ENCODE assay signal across 10 cellular contexts in genomic region chr7:142153400-142153799, GRCh38. TPM values are rescaled to one million over a fixed set of nuclear protein-coding genes. Genes with fewer than 3 reads are reported as not detected.
DNase-seq lines count a peak whose midpoint lies in the region; ATAC-seq, FAIRE-seq and TF ChIP-seq lines count a peak whose summit lies in the region.
"Had no signal": no experiment of that assay in that cellular context is flagged by ENCODE, and none has a peak within 500 bp of the region (broad histone marks: within the 10 kb centered on the region; RNA-seq: fewer than 3 reads in every experiment).

No MANE protein-coding gene starts in this region.

- TF ChIP-seq POLR2A in A549 (IDR thresholded peaks at IDR 0.05; ENCODE audit: low read length), result no peak

- POLR2A ChIA-PET in A549 (lab: Yijun Ruan, JAX), result no interaction called here

- intact Hi-C loops in Right ventricle myocardium superior (cut with DNase I), result no loop called here

- peak; percentile 31 to 58; a peak in 2 of 5 replicates for TF ChIP-seq RAD21 in A549 (conservative IDR thresholded peaks at IDR 0.05 in 1 of 2, IDR thresholded peaks at IDR 0.05 in 1 of 2)

- ATAC-seq in A549 (peak; percentile 90 to 98), GM21723 (IDR thresholded peaks at IDR 0.05; ENCODE audit: unreplicated experiment) (peak; percentile 78), Right ventricle myocardium superior (ENCODE audit: poor library complexity) (no peak), GM19455 (IDR thresholded peaks at IDR 0.05; ENCODE audit: unreplicated experiment) (no peak)

- FAIRE-seq in A549 (lab: Jason Lieb, UNC), result peak; percentile 85

- peaks cover 3% of the 10 kb centered on the region; the same call in 1 of the 3 replicates for H3K9me3 ChIP-seq in A549

- H3K4me1 ChIP-seq in A549, result no peaks in the 10 kb centered on the region

- CTCF ChIA-PET in A549 (lab: Yijun Ruan, JAX), result interaction anchor here (1.0 to 1.8 kb wide), 5 partner anchors 11 to 177 kb away, joined by 3 to 5 read pairs (median 4); no protein-coding TSS in a partner anchor

- no peak overlapping the region for H3K4me2 ChIP-seq in A549

- no peak overlapping the region for H3K27ac ChIP-seq in A549

- peak; percentile 46 to 47 for DNase-seq in A549 (ENCODE audit: low read depth in 1 of 2, low spot score in 1 of 2)
- peak; percentile 30 for DNase-seq in NCI-H774 (lab: John Stamatoyannopoulos, UW)
- no peak for DNase-seq in fibroblast of the aortic adventitia (ENCODE audit: low read depth)
- no peak for DNase-seq in Right ventricle myocardium superior
- no peak for DNase-seq in NCI-H2196 treated with DMSO at 0.1 percent for 48 hours (lab: John Stamatoyannopoulos, UW; ENCODE audit: unreplicated experiment)
- DNase-seq in SK-N-DZ (ENCODE audit: low spot score), result no peak
- DNase-seq: CD8-positive, alpha-beta memory T cell; SHP77 had no signal

- TF ChIP-seq CTCF in A549 (IDR thresholded peaks at IDR 0.05) (peak; percentile 36; the same call in 1 of the 3 replicates), fibroblast of the aortic adventitia (IDR thresholded peaks at IDR 0.05; ENCODE audit: insufficient read depth, low read length) (peak; percentile 15)

- no peak for TF ChIP-seq EP300 in A549 (IDR thresholded peaks at IDR 0.05)

- 60% methylated on average over 4 of the region's 4 CpGs for WGBS in A549 (ENCODE audit: missing lambda C conversion rate)

- H3K4me3 ChIP-seq in A549 (no peak overlapping the region), fibroblast of the aortic adventitia (ENCODE audit: low read depth, low read length) (no peak overlapping the region)

TF ChIP-seq in A549, 52 proteins besides CTCF, POLR2A, EP300 and RAD21:
- TF ChIP-seq SMC3 (IDR thresholded peaks at IDR 0.05) (peak; percentile 25; the same call in 1 of the 3 replicates), HEYL (CRISPR knock-in tag; IDR thresholded peaks at IDR 0.05) (no peak)

RNA-seq across cellular contexts. Expression of gene MGAM2, which starts 41.9 kb away (rescaled TPM):
- 0.25 TPM in 2 replicates for polyA plus RNA-seq in A549 (2011; rRNA removed)
- polyA plus RNA-seq in A549 (2012; cell fraction: cytosol; rRNA removed), result 0.01 and 0.04 TPM in 2 replicates
- 0.04 and 0.06 TPM in 2 replicates for polyA plus RNA-seq in A549 (2012; cell fraction: nucleus; rRNA removed)
- polyA plus RNA-seq in A549 (2017; fragmentation: RNase III; extraction: RNeasy Plus Mini Kit Qiagen cat#74134 plus additional on column Dnase treatment), result 0.01 to 0.07 TPM in 2 of 3 replicates, not detected in the other
- polyA minus RNA-seq in A549 (2011; rRNA and poly(A)+ RNA removed), result 0.34 and 0.37 TPM in 2 replicates
- total RNA-seq in fibroblast of the aortic adventitia (ENCODE audit: low replicate concordance), result not detected in 2 replicates
- total RNA-seq in Right ventricle myocardium superior, result 0.11 TPM
- not detected in 2 replicates for polyA plus RNA-seq in SK-N-DZ (2014; cell fraction: cytosol; rRNA removed)
- polyA plus RNA-seq in SK-N-DZ (2014; cell fraction: nucleus; rRNA removed), result not detected in 2 replicates
- total RNA-seq: CD8-positive, alpha-beta memory T cell had no signal
- polyA plus RNA-seq: CD8-positive, alpha-beta memory T cell had no signal

Comparison
In these comparisons a context has a peak if more than half of its experiments do, and no peak if none do; other contexts are left out.
1. ATAC-seq: peak in A549 (2 of 2) and GM21723 (single experiment); none in Right ventricle myocardium superior (single experiment) and GM19455 (single experiment).
2. DNase-seq: peak in A549 (2 of 2) and NCI-H774 (single experiment); none in fibroblast of the aortic adventitia (single experiment), Right ventricle myocardium superior (single experiment), NCI-H2196 treated with DMSO at 0.1 percent for 48 hours (single experiment) and SK-N-DZ (single experiment).